ENCODE assay signal across 14 cellular contexts in genomic region chr13:98206946-98207345, GRCh38. TPM values are rescaled to one million over a fixed set of nuclear protein-coding genes. Genes with fewer than 3 reads are reported as not detected.
DNase-seq lines count a peak whose midpoint lies in the region; TF ChIP-seq lines count a peak whose summit lies in the region.
"Had no signal": no experiment of that assay in that cellular context is flagged by ENCODE, and none has a peak within 500 bp of the region (broad histone marks: within the 10 kb centered on the region; RNA-seq: fewer than 3 reads in every experiment).

No MANE protein-coding gene starts in this region.

- intact Hi-C loops in cardiac septum (cut with DNase I) (loop anchor here (2.0 kb wide), 1 partner anchor 34 kb away; no protein-coding TSS in a partner anchor), transverse colon (cut with DNase I; ENCODE audit: low total_unique reads) (no loop called here)
- intact Hi-C loops in CD4-positive, alpha-beta memory T cell (cut with micrococcal nuclease) = no loop called here

- TF ChIP-seq CTCF in cardiac muscle cell (IDR thresholded peaks at IDR 0.05; ENCODE audit: low read depth, low read length) (no peak), chondrocyte (IDR thresholded peaks at IDR 0.05) (no peak), transverse colon (IDR thresholded peaks at IDR 0.05) (no peak)

- H3K9me3 Mint-ChIP-seq in chondrocyte (ENCODE audit: low read depth) = peaks cover 18% of the 10 kb centered on the region
- H3K9me3 Mint-ChIP-seq in CD4-positive, alpha-beta memory T cell = peaks cover 2 to 22% (median 12%) of the 10 kb centered on the region in 8 donors

- DNase-seq in cardiac muscle cell (ENCODE audit: low read depth in 1 of 2, low spot score in 1 of 2) = peak in 1 of 2 donors; percentile 59
- DNase-seq in cardiac septum (ENCODE audit: low spot score) = no peak
- no peak for DNase-seq in chondrocyte (ENCODE audit: low spot score)
- peak; percentile 97 for DNase-seq in kidney tubule cell (ENCODE audit: low spot score)
- DNase-seq in transverse colon = no peak
- no peak for DNase-seq in CD4-positive, alpha-beta memory T cell
- DNase-seq in SW480 (ENCODE audit: low spot score) = no peak
- DNase-seq in NK-92 (lab: John Stamatoyannopoulos, UW; ENCODE audit: unreplicated experiment) = no peak
- DNase-seq: activated naive CD8-positive, alpha-beta T cell treated with anti-CD3 and anti-CD28 coated beads, Interleukin-2, amount 50 U/mL, for 24 hours; KG1; NCI-H2081 treated with DMSO at 0.1 percent for 48 hours; T1000 had no signal

- H3K27ac Mint-ChIP-seq in chondrocyte (ENCODE audit: unreplicated experiment) = peak overlapping the region; percentile 98
- H3K27ac Mint-ChIP-seq in CD4-positive, alpha-beta memory T cell = no peak overlapping the region
- H3K27ac Mint-ChIP-seq: activated naive CD8-positive, alpha-beta T cell treated with anti-CD3 and anti-CD28 coated beads, Interleukin-2, amount 50 U/mL, for 24 hours had no signal

- H3K36me3 ChIP-seq in cardiac muscle cell (no peaks in the 10 kb centered on the region), transverse colon (no peaks in the 10 kb centered on the region)
- no peaks in the 10 kb centered on the region for H3K36me3 ChIP-seq in CD4-positive, alpha-beta memory T cell (ENCODE audit: insufficient read depth, low read length)

- peaks cover 17% of the 10 kb centered on the region for H3K36me3 Mint-ChIP-seq in chondrocyte (ENCODE audit: low read depth)
- H3K36me3 Mint-ChIP-seq in CD4-positive, alpha-beta memory T cell = no peaks in the 10 kb centered on the region

- peak; percentile 62 for TF ChIP-seq EP300 in transverse colon (IDR thresholded peaks at IDR 0.05; ENCODE audit: low read depth)

- peaks cover 16% of the 10 kb centered on the region for H3K4me1 ChIP-seq in cardiac muscle cell (ENCODE audit: low read depth)
- peaks cover 8 to 21% (median 14%) of the 10 kb centered on the region in 4 donors for H3K4me1 ChIP-seq in transverse colon
- no peaks in the 10 kb centered on the region for H3K4me1 ChIP-seq in CD4-positive, alpha-beta memory T cell (ENCODE audit: insufficient read depth, low read length)

- in situ Hi-C loops in transverse colon (cut with MboI; ENCODE audit: low pct_ligation_motif_present in 1 of 4, low pct_unique_long_range_greater_than_20kb in 1 of 4, low sequenced_read_pairs in 3 of 4) = no loop called here

- H3K27ac ChIP-seq in cardiac muscle cell = peak overlapping the region; percentile 87
- peak overlapping the region; percentile 71 to 82 (median 80) for H3K27ac ChIP-seq in transverse colon
- H3K27ac ChIP-seq in CD4-positive, alpha-beta memory T cell (ENCODE audit: low read depth, low read length) = no peak overlapping the region

- H3K4me3 ChIP-seq in cardiac muscle cell = no peak overlapping the region
- H3K4me3 ChIP-seq in transverse colon = no peak overlapping the region
- no peak overlapping the region for H3K4me3 ChIP-seq in CD4-positive, alpha-beta memory T cell (ENCODE audit: low read length in 2 of 2)

- POLR2A ChIA-PET in CD4-positive, alpha-beta memory T cell (lab: Charles Lee; ENCODE audit: partially characterized antibody) = no interaction called here

- peak overlapping the region; percentile 53 for H3K4me3 Mint-ChIP-seq in chondrocyte (ENCODE audit: unreplicated experiment)
- no peak overlapping the region for H3K4me3 Mint-ChIP-seq in CD4-positive, alpha-beta memory T cell
- H3K4me3 Mint-ChIP-seq: activated naive CD8-positive, alpha-beta T cell treated with anti-CD3 and anti-CD28 coated beads, Interleukin-2, amount 50 U/mL, for 24 hours had no signal

- H3K27me3 ChIP-seq in cardiac muscle cell (no peaks in the 10 kb centered on the region), transverse colon (no peaks in the 10 kb centered on the region)
- H3K27me3 ChIP-seq in CD4-positive, alpha-beta memory T cell (ENCODE audit: insufficient read depth, low read length) = no peaks in the 10 kb centered on the region

- H3K9me3 ChIP-seq in cardiac muscle cell (ENCODE audit: low read depth) (no peaks in the 10 kb centered on the region), transverse colon (peaks cover 10 to 12% of the 10 kb centered on the region in 2 donors)
- H3K9me3 ChIP-seq in CD4-positive, alpha-beta memory T cell (ENCODE audit: control insufficient read depth in 1 of 2, low read length in 2 of 2) = peaks cover 0 to 5% of the 10 kb centered on the region in 2 donors

- CTCF ChIA-PET in CD4-positive, alpha-beta memory T cell (lab: Charles Lee; ENCODE audit: partially characterized antibody) = no interaction called here

- no peak for TF ChIP-seq POLR2A in transverse colon (IDR thresholded peaks at IDR 0.05)

- peaks cover 90% of the 10 kb centered on the region for H3K4me1 Mint-ChIP-seq in chondrocyte (ENCODE audit: low read depth)
- H3K4me1 Mint-ChIP-seq in CD4-positive, alpha-beta memory T cell = no peaks in the 10 kb centered on the region
- H3K4me1 Mint-ChIP-seq: activated naive CD8-positive, alpha-beta T cell treated with anti-CD3 and anti-CD28 coated beads, Interleukin-2, amount 50 U/mL, for 24 hours had no signal

- H3K27me3 Mint-ChIP-seq in chondrocyte (ENCODE audit: low read depth) = no peaks in the 10 kb centered on the region
- H3K27me3 Mint-ChIP-seq in CD4-positive, alpha-beta memory T cell = peaks cover 2 to 5% of the 10 kb centered on the region in 2 donors

- WGBS in transverse colon (ENCODE audit: low coverage in 1 of 2), 2 donors = 21 to 28% methylated on average over 4 of the region's 4 CpGs

RNA-seq across cellular contexts. Expression of gene RNF113B, which starts 29.9 kb away (rescaled TPM):
- total RNA-seq in cardiac muscle cell (not detected in 2 replicates), cardiac septum (not detected), chondrocyte (not detected in 3 replicates), transverse colon (not detected)
- 0.10 TPM in 1 of 2 replicates, not detected in the other for polyA plus RNA-seq in cardiac muscle cell
- total RNA-seq in CD4-positive, alpha-beta memory T cell = not detected
- polyA plus RNA-seq in CD4-positive, alpha-beta memory T cell = not detected
- total RNA-seq: esophagus mucosa, liver had no signal
